ENCODE assay signal across 21 cellular contexts in the genomic region with DNA sequence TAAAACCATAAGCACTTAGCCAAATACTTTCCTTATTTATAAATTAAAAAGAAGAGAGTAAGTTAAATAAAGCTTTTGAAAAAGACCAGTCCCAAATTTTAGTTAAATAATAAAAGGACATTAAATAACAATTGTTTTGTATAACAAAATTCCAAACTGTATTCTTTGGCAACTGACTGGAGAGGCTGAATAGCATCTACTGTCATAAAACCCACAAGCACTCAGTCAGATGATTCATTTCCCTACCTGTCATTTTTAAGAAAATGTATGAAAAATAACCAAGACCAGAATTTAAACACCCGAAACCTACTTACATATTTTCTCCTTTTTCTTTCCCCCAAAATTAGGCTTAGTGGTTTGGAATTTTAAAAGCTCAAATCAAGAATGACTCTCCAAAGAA.
"Had no signal": no experiment of that assay in that cellular context is flagged by ENCODE, and none has a peak within 500 bp of the region (broad histone marks: within the 10 kb centered on the region; RNA-seq: fewer than 3 reads in every experiment).

No MANE protein-coding gene starts in this region.

- H3K9me3 ChIP-seq: adrenal gland, gastrocnemius medialis, heart left ventricle, right lobe of liver, testis, upper lobe of left lung had no signal

- H3K4me3 Mint-ChIP-seq: central memory CD8-positive, alpha-beta T cell; naive B cell; neural progenitor cell had no signal

- H2AFZ ChIP-seq: neural progenitor cell had no signal

- H3K4me1 Mint-ChIP-seq: naive B cell, neural progenitor cell had no signal

- H3K27me3 Mint-ChIP-seq: central memory CD8-positive, alpha-beta T cell had no signal

- H3K9ac ChIP-seq: neural progenitor cell had no signal

- H3K36me3 Mint-ChIP-seq: naive B cell, neural progenitor cell had no signal

- H3K4me3 ChIP-seq: adrenal gland, coronary artery, gastrocnemius medialis, heart left ventricle, lung, neural progenitor cell, right lobe of liver, smooth muscle cell, testis, upper lobe of left lung had no signal

- ATAC-seq: activated CD4-positive, CD25-positive, alpha-beta regulatory T cell treated with anti-CD3 and anti-CD28 coated beads, Interleukin-2, amount 50 U/mL, for 24 hours; gastrocnemius medialis; heart left ventricle; left colon had no signal

- H3K36me3 ChIP-seq: adrenal gland, gastrocnemius medialis, heart left ventricle, neural progenitor cell, right lobe of liver, upper lobe of left lung had no signal

- H3K4me1 ChIP-seq: adrenal gland, gastrocnemius medialis, heart left ventricle, neural progenitor cell, right lobe of liver, testis, upper lobe of left lung had no signal

- H3K27ac ChIP-seq: adrenal gland, coronary artery, gastrocnemius medialis, heart left ventricle, neural progenitor cell, right lobe of liver, testis, upper lobe of left lung had no signal

- H3K4me2 ChIP-seq: neural progenitor cell, smooth muscle cell had no signal

- H3K27me3 ChIP-seq: gastrocnemius medialis, neural progenitor cell, right lobe of liver, testis, upper lobe of left lung had no signal

- H3K27ac Mint-ChIP-seq: naive B cell, neural progenitor cell had no signal

- DNase-seq: activated CD4-positive, alpha-beta T cell treated with anti-CD3 and anti-CD28 coated beads, Interleukin-2, amount 50 U/mL, for 4 hours; activated gamma-delta T cell treated with Interleukin-2 at 50 U/mL for 16 hours; adrenal gland; effector CD4-positive, alpha-beta T cell; gastrocnemius medialis; heart left ventricle; left colon; naive B cell; right lobe of liver; stimulated activated CD4-positive, alpha-beta T cell treated with anti-CD3 and anti-CD28 coated beads, Interleukin-4, amount 100 ng/mL, for 4 hours; stimulated activated CD8-positive, alpha-beta memory T cell treated with anti-CD3 and anti-CD28 coated beads, Interleukin-4, amount 100 ng/mL, for 48 hours; stimulated activated naive CD4-positive, alpha-beta T cell treated with Interleukin-2 at 50 U/mL for 16 hours; SW 1271; testis; upper lobe of left lung had no signal

- H3K9me3 Mint-ChIP-seq: central memory CD8-positive, alpha-beta T cell; neural progenitor cell had no signal
